1 cellular context compared by ENCODE assay signal in the genomic region with DNA sequence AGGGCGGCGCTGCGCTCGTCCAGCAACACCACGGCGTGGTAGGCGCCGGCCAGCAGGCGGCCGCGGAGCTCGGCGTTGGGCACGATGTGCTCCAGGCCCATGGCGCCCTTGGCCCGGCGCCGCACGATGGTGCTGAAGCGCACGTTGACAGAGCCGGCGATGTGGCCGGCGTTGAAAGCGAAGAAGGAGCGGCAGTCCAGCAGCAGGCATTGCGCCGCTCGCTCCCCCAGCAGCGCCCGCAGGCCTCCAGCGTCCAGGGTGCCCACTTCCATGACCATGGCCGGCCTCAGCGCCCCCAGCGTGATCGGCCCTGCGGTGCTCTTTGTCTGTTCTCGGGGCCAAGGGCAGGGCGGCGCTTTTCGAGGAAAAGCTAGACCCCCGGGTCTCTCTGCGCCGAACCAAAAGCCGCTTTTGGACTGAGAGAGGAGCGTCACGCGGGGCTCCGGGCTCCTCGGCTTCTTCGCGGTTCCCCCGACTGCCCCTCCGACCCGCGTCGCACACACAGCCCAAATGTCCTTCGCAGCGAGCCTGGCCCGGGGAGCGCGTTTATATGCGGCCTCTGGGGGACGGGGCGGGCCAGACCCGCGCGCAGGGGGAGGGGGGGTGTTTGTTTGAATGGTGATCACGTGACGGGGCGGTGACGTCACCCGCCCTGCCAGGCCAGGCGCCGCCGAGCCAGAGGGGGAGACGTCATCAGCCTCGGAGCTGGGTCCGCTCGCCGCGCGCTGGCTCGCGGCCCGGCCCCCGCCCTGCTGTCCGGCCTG.
A peak's percentile ranks its signal among the peaks of the same experiment; 100 is the strongest.
TF ChIP-seq lines count a peak whose summit lies in the region.

A gene with protein sequence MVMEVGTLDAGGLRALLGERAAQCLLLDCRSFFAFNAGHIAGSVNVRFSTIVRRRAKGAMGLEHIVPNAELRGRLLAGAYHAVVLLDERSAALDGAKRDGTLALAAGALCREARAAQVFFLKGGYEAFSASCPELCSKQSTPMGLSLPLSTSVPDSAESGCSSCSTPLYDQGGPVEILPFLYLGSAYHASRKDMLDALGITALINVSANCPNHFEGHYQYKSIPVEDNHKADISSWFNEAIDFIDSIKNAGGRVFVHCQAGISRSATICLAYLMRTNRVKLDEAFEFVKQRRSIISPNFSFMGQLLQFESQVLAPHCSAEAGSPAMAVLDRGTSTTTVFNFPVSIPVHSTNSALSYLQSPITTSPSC (minus strand): TSS at position 521 of the 764 bp plus-strand sequence. CDS start 243 bp downstream, at position 278.

TF ChIP-seq in HEK293, 187 proteins besides CTCF, POLR2A, EP300 and RAD21 (continued from another document and continues in another):
- TF ChIP-seq, protein P1, sequence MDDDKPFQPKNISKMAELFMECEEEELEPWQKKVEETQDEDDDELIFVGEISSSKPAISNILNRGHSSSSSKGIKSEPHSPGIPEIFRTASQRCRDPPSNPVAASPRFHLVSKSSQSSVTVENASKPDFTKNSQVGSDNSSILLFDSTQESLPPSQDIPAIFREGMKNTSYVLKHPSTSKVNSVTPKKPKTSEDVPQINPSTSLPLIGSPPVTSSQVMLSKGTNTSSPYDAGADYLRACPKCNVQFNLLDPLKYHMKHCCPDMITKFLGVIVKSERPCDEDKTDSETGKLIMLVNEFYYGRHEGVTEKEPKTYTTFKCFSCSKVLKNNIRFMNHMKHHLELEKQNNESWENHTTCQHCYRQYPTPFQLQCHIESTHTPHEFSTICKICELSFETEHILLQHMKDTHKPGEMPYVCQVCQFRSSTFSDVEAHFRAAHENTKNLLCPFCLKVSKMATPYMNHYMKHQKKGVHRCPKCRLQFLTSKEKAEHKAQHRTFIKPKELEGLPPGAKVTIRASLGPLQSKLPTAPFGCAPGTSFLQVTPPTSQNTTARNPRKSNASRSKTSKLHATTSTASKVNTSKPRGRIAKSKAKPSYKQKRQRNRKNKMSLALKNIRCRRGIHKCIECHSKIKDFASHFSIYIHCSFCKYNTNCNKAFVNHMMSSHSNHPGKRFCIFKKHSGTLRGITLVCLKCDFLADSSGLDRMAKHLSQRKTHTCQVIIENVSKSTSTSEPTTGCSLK (tag by site-specific recombination; IDR thresholded peaks at IDR 0.05): no peak
- TF ChIP-seq ZNF133 (tag by site-specific recombination; IDR thresholded peaks at IDR 0.05) (no peak), ZNF677 (tag by site-specific recombination; IDR thresholded peaks at IDR 0.05) (no peak), ZNF501 (tag by site-specific recombination; IDR thresholded peaks at IDR 0.05) (peak; percentile 69; the same call in 1 of the 2 replicates), ZNF140 (tag by site-specific recombination; IDR thresholded peaks at IDR 0.05) (no peak), ZSCAN16 (tag by site-specific recombination; IDR thresholded peaks at IDR 0.05) (0 out of 2 replicates have a peak, but pooled peaks have one; percentile 31), ZNF544 (tag by site-specific recombination; IDR thresholded peaks at IDR 0.05) (no peak), ZNF610 (tag by site-specific recombination; IDR thresholded peaks at IDR 0.05; ENCODE audit: borderline replicate concordance) (peak; percentile 89), ZNF302 (tag by site-specific recombination; IDR thresholded peaks at IDR 0.05; ENCODE audit: low read depth) (no peak), ZNF404 (tag by site-specific recombination; IDR thresholded peaks at IDR 0.05) (0 out of 2 replicates have a peak, but pooled peaks have one; percentile 38), EGR2 (tag by site-specific recombination; IDR thresholded peaks at IDR 0.05; ENCODE audit: low read depth) (no peak), ZNF792 (tag by site-specific recombination; IDR thresholded peaks at IDR 0.05) (no peak), ZNF10 (tag by site-specific recombination; IDR thresholded peaks at IDR 0.05) (no peak), ZNF341 (tag by site-specific recombination; IDR thresholded peaks at IDR 0.05; ENCODE audit: low read depth) (peak; percentile 93), GLIS2 (tag by site-specific recombination; IDR thresholded peaks at IDR 0.05) (peak; percentile 69), KLF10 (tag by site-specific recombination; IDR thresholded peaks at IDR 0.05) (peak; percentile 91), ZNF791 (tag by site-specific recombination; IDR thresholded peaks at IDR 0.05) (no peak), BCL11A (tag by site-specific recombination; IDR thresholded peaks at IDR 0.05; ENCODE audit: low read depth) (0 out of 2 replicates have a peak, but pooled peaks have one; percentile 29), BCL11B (tag by site-specific recombination; IDR thresholded peaks at IDR 0.05; ENCODE audit: low read depth) (0 out of 2 replicates have a peak, but pooled peaks have one; percentile 36), ZNF830 (tag by site-specific recombination; IDR thresholded peaks at IDR 0.05; ENCODE audit: low read depth) (no peak), HOXC10 (CRISPR knock-in tag; IDR thresholded peaks at IDR 0.05) (no peak), ZNF157 (tag by site-specific recombination; IDR thresholded peaks at IDR 0.05) (no peak), ZFHX2 (tag by site-specific recombination; conservative IDR thresholded peaks at IDR 0.05) (peak; percentile 45; the same call in 1 of the 2 replicates), GLIS1 (tag by site-specific recombination; IDR thresholded peaks at IDR 0.05) (no peak), ZFP3 (tag by site-specific recombination; IDR thresholded peaks at IDR 0.05; ENCODE audit: low read depth) (no peak), ZNF549 (tag by site-specific recombination; IDR thresholded peaks at IDR 0.05) (no peak), WT1 (tag by site-specific recombination; IDR thresholded peaks at IDR 0.05) (no peak), YY2 (tag by site-specific recombination; IDR thresholded peaks at IDR 0.05) (peak; percentile 36; the same call in 1 of the 2 replicates), ZNF768 (tag by site-specific recombination; IDR thresholded peaks at IDR 0.05) (no peak; the same call in 1 of the 2 replicates), ZNF658 (tag by site-specific recombination; IDR thresholded peaks at IDR 0.05) (no peak), ZNF664 (tag by site-specific recombination; IDR thresholded peaks at IDR 0.05) (no peak), ZBTB48 (tag by site-specific recombination; IDR thresholded peaks at IDR 0.05) (peak; percentile 21; the same call in 1 of the 2 replicates), ZNF561 (tag by site-specific recombination; IDR thresholded peaks at IDR 0.05; ENCODE audit: borderline replicate concordance) (peak; percentile 62; the same call in 1 of the 2 replicates), ZNF473 (tag by site-specific recombination; IDR thresholded peaks at IDR 0.05) (no peak), ZNF175 (tag by site-specific recombination; IDR thresholded peaks at IDR 0.05) (no peak)
- TF ChIP-seq, protein P2, sequence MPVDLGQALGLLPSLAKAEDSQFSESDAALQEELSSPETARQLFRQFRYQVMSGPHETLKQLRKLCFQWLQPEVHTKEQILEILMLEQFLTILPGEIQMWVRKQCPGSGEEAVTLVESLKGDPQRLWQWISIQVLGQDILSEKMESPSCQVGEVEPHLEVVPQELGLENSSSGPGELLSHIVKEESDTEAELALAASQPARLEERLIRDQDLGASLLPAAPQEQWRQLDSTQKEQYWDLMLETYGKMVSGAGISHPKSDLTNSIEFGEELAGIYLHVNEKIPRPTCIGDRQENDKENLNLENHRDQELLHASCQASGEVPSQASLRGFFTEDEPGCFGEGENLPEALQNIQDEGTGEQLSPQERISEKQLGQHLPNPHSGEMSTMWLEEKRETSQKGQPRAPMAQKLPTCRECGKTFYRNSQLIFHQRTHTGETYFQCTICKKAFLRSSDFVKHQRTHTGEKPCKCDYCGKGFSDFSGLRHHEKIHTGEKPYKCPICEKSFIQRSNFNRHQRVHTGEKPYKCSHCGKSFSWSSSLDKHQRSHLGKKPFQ (tag by site-specific recombination; IDR thresholded peaks at IDR 0.05): no peak
- TF ChIP-seq, protein P3, sequence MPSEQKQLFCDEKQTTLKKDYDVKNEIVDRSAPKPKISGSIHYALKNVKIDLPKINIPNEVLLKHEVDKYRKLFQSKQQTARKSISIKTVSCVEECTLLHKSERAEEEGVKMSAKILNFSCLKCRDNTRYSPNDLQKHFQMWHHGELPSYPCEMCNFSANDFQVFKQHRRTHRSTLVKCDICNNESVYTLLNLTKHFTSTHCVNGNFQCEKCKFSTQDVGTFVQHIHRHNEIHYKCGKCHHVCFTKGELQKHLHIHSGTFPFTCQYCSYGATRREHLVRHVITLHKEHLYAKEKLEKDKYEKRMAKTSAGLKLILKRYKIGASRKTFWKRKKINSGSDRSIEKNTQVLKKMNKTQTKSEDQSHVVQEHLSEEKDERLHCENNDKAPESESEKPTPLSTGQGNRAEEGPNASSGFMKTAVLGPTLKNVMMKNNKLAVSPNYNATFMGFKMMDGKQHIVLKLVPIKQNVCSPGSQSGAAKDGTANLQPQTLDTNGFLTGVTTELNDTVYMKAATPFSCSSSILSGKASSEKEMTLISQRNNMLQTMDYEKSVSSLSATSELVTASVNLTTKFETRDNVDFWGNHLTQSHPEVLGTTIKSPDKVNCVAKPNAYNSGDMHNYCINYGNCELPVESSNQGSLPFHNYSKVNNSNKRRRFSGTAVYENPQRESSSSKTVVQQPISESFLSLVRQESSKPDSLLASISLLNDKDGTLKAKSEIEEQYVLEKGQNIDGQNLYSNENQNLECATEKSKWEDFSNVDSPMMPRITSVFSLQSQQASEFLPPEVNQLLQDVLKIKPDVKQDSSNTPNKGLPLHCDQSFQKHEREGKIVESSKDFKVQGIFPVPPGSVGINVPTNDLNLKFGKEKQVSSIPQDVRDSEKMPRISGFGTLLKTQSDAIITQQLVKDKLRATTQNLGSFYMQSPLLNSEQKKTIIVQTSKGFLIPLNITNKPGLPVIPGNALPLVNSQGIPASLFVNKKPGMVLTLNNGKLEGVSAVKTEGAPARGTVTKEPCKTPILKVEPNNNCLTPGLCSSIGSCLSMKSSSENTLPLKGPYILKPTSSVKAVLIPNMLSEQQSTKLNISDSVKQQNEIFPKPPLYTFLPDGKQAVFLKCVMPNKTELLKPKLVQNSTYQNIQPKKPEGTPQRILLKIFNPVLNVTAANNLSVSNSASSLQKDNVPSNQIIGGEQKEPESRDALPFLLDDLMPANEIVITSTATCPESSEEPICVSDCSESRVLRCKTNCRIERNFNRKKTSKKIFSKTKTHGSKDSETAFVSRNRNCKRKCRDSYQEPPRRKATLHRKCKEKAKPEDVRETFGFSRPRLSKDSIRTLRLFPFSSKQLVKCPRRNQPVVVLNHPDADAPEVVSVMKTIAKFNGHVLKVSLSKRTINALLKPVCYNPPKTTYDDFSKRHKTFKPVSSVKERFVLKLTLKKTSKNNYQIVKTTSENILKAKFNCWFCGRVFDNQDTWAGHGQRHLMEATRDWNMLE (tag by site-specific recombination; conservative IDR thresholded peaks at IDR 0.05; ENCODE audit: low read depth): no peak
- TF ChIP-seq, protein P4, sequence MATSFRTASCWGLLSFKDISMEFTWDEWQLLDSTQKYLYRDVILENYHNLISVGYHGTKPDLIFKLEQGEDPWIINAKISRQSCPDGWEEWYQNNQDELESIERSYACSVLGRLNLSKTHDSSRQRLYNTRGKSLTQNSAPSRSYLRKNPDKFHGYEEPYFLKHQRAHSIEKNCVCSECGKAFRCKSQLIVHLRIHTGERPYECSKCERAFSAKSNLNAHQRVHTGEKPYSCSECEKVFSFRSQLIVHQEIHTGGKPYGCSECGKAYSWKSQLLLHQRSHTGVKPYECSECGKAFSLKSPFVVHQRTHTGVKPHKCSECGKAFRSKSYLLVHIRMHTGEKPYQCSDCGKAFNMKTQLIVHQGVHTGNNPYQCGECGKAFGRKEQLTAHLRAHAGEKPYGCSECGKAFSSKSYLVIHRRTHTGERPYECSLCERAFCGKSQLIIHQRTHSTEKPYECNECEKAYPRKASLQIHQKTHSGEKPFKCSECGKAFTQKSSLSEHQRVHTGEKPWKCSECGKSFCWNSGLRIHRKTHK (tag by site-specific recombination; IDR thresholded peaks at IDR 0.05): no peak
- TF ChIP-seq, protein P5, sequence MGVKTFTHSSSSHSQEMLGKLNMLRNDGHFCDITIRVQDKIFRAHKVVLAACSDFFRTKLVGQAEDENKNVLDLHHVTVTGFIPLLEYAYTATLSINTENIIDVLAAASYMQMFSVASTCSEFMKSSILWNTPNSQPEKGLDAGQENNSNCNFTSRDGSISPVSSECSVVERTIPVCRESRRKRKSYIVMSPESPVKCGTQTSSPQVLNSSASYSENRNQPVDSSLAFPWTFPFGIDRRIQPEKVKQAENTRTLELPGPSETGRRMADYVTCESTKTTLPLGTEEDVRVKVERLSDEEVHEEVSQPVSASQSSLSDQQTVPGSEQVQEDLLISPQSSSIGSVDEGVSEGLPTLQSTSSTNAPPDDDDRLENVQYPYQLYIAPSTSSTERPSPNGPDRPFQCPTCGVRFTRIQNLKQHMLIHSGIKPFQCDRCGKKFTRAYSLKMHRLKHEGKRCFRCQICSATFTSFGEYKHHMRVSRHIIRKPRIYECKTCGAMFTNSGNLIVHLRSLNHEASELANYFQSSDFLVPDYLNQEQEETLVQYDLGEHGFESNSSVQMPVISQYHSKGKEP (tag by site-specific recombination; IDR thresholded peaks at IDR 0.05): peak; percentile 66; the same call in 1 of the 2 replicates
- TF ChIP-seq, protein P6, sequence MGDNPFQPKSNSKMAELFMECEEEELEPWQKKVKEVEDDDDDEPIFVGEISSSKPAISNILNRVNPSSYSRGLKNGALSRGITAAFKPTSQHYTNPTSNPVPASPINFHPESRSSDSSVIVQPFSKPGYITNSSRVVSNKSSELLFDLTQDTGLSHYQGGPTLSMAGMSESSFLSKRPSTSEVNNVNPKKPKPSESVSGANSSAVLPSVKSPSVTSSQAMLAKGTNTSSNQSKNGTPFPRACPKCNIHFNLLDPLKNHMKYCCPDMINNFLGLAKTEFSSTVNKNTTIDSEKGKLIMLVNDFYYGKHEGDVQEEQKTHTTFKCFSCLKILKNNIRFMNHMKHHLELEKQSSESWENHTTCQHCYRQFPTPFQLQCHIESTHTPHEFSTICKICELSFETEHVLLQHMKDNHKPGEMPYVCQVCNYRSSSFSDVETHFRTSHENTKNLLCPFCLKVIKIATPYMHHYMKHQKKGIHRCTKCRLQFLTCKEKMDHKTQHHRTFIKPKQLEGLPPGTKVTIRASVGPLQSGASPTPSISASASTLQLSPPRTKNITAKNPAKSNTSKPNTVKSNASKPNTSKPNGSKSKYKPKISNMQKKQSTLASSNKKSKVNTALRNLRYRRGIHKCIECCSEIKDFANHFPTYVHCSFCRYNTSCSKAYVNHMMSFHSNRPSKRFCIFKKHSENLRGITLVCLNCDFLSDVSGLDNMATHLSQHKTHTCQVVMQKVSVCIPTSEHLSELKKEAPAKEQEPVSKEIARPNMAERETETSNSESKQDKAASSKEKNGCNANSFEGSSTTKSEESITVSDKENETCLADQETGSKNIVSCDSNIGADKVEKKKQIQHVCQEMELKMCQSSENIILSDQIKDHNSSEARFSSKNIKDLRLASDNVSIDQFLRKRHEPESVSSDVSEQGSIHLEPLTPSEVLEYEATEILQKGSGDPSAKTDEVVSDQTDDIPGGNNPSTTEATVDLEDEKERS (tag by site-specific recombination; IDR thresholded peaks at IDR 0.05): no peak
- TF ChIP-seq, protein P7, sequence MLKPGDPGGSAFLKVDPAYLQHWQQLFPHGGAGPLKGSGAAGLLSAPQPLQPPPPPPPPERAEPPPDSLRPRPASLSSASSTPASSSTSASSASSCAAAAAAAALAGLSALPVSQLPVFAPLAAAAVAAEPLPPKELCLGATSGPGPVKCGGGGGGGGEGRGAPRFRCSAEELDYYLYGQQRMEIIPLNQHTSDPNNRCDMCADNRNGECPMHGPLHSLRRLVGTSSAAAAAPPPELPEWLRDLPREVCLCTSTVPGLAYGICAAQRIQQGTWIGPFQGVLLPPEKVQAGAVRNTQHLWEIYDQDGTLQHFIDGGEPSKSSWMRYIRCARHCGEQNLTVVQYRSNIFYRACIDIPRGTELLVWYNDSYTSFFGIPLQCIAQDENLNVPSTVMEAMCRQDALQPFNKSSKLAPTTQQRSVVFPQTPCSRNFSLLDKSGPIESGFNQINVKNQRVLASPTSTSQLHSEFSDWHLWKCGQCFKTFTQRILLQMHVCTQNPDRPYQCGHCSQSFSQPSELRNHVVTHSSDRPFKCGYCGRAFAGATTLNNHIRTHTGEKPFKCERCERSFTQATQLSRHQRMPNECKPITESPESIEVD (tag by site-specific recombination; IDR thresholded peaks at IDR 0.05): peak; percentile 41; the same call in 1 of the 2 replicates
